Comparison of ENCODE assay signal across 8 cellular contexts in the genomic region with DNA sequence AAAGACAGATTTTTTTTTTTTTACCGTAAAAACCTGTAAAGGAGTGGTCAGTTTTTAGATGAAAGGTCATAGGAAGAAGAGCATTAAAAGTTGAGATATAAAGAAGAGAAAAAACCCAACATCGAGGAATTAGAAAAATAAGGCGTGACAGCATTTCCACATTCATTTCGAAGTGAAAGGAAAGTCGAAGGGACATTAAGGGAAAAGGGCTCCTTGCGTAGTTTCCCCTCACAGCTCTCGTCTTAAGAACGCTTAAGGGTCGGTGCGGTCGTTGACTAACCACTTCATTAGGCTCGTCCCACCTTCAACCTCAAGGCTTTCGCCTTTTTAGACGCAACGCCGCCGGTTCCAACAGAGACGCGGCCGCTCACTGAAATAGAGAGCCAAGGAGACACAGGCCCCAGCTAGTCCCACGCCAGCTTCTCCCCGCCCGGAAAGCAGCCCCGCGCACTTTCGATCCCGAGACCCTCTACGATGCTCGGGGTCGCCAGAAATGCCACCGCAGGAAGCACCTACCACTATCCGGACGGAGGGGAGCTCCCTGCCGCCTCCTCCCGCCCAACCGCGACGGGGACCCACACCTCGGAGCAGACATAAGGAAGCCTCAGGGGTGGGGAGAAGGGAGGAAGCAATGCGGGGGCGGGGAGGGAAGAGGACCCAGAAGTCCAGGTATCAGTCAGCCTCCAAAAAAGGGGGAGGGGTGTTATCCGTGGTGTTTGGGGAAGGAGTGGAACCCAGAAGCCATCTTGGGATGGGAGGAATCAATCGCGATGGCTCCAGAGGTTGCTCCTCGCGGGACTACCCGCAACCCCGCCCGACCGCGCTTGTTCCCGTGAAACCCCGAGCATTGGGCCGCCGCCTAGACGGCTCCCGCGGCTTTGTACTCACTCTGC. TPM values are rescaled to one million over a fixed set of nuclear protein-coding genes. Genes with fewer than 3 reads are reported as not detected.
DNase-seq lines count a peak whose midpoint lies in the region; ATAC-seq and TF ChIP-seq lines count a peak whose summit lies in the region.

No MANE protein-coding gene starts in this region.

- H3K4me3 Mint-ChIP-seq in progenitor cell of endocrine pancreas (ENCODE audit: low read depth): peak overlapping the region; percentile 100

- H3K27ac Mint-ChIP-seq in progenitor cell of endocrine pancreas: peak overlapping the region; percentile 100

- no peaks in the 10 kb centered on the region for H3K27me3 ChIP-seq in uterus

- peaks cover 0 to 8% of the 10 kb centered on the region in 2 donors for H3K4me1 ChIP-seq in uterus

- intact Hi-C loops in left ventricle myocardium superior (cut with micrococcal nuclease): no loop called here
- intact Hi-C loops in uterus (cut with DNase I; ENCODE audit: low total_unique reads): no loop called here

- no peaks in the 10 kb centered on the region for H3K9me3 ChIP-seq in uterus

- peak; percentile 24 for ATAC-seq in GM21619 (IDR thresholded peaks at IDR 0.05; ENCODE audit: unreplicated experiment)
- peak; percentile 74 for ATAC-seq in left ventricle myocardium superior

- peaks cover 36% of the 10 kb centered on the region for H3K4me1 Mint-ChIP-seq in progenitor cell of endocrine pancreas (ENCODE audit: low read depth)

- H3K27me3 Mint-ChIP-seq in progenitor cell of endocrine pancreas: no peaks in the 10 kb centered on the region

- TF ChIP-seq POLR2A in uterus (IDR thresholded peaks at IDR 0.05): no peak

- H3K9me3 Mint-ChIP-seq in progenitor cell of endocrine pancreas (ENCODE audit: low read depth): no peaks in the 10 kb centered on the region

- DNase-seq in Daoy (ENCODE audit: low read depth) (peak; percentile 81), SW 1271 (lab: John Stamatoyannopoulos, UW) (peak; percentile 44 to 79), amygdala (lab: John Stamatoyannopoulos, UW) (peak in 47 of 56 donors; percentile 12 to 80 (median 52)), left ventricle myocardium superior (peak; percentile 54), progenitor cell of endocrine pancreas (ENCODE audit: low spot score, unreplicated experiment) (peak; percentile 35), uterus (peak in 1 of 2 donors; percentile 67)
- DNase-seq in Jurkat, Clone E6-1 (ENCODE audit: low read depth, low spot score): no peak

- H3K4me3 ChIP-seq in Jurkat, Clone E6-1 (ENCODE audit: low read length): peak overlapping the region; percentile 94
- peak overlapping the region; percentile 88 to 93 for H3K4me3 ChIP-seq in uterus

- H3K36me3 Mint-ChIP-seq in progenitor cell of endocrine pancreas (ENCODE audit: insufficient read depth): peaks cover 8% of the 10 kb centered on the region

- TF ChIP-seq CTCF in progenitor cell of endocrine pancreas (IDR thresholded peaks at IDR 0.05; ENCODE audit: unreplicated experiment) (no peak), uterus (IDR thresholded peaks at IDR 0.05) (no peak)

- H3K27ac ChIP-seq in uterus: peak overlapping the region; percentile 97 to 99

- no peaks in the 10 kb centered on the region for H3K36me3 ChIP-seq in uterus

RNA-seq across cellular contexts. Expression of a gene that starts 0.6 kb away (rescaled TPM):
- total RNA-seq in Daoy (2014; rRNA removed; shearing (Covaris generic)): 37.0 and 54.9 TPM in 2 replicates
- polyA plus RNA-seq in Jurkat, Clone E6-1 (2012; ENCODE audit: insufficient read depth, insufficient read length): 101 TPM
- total RNA-seq in left ventricle myocardium superior (29.5 TPM), progenitor cell of endocrine pancreas (203 and 216 TPM in 2 replicates), uterus (100 to 1,000 TPM in 1 of 4 donors, 10 to 100 TPM in 3; 12.6 to 144 (median 80.6) TPM)
